Comparison of ENCODE assay signal across 6 cellular contexts in genomic region chr3:27889745-27890144, GRCh38.
"Had no signal": no experiment of that assay in that cellular context is flagged by ENCODE, and none has a peak within 500 bp of the region (broad histone marks: within the 10 kb centered on the region; RNA-seq: fewer than 3 reads in every experiment).

No MANE protein-coding gene starts in this region.

- DNase-seq: IMR-90, KBM-7, KG1 had no signal

- H3K27ac ChIP-seq: HL-60 had no signal

- H3K4me3 ChIP-seq: K562 had no signal

- FAIRE-seq: HTR-8/SVneo, K562 had no signal

- ATAC-seq: K562 had no signal
